9 cellular contexts compared by ENCODE assay signal in genomic region chr6:44262467-44263356, GRCh38. TPM values are rescaled to one million over a fixed set of nuclear protein-coding genes. Genes with fewer than 3 reads are reported as not detected.
A peak's percentile ranks its signal among the peaks of the same experiment; 100 is the strongest.
DNase-seq lines count a peak whose midpoint lies in the region; ATAC-seq and TF ChIP-seq lines count a peak whose summit lies in the region.
"Had no signal": no experiment of that assay in that cellular context is flagged by ENCODE, and none has a peak within 500 bp of the region (broad histone marks: within the 10 kb centered on the region; RNA-seq: fewer than 3 reads in every experiment).

No MANE protein-coding gene starts in this region.

- peaks cover 15 to 36% (median 29%) of the 10 kb centered on the region in 4 donors for H3K4me1 ChIP-seq in liver (ENCODE audit: control insufficient read depth in 4 of 4, insufficient read depth in 4 of 4, low read length in 3 of 4)
- peaks cover 19% of the 10 kb centered on the region for H3K4me1 ChIP-seq in thymus (ENCODE audit: control insufficient read depth, insufficient read depth, low read length)

- peak overlapping the region; percentile 86 to 95 for H3K27ac Mint-ChIP-seq in activated naive CD4-positive, alpha-beta T cell treated with anti-CD3 and anti-CD28 coated beads, Interleukin-2, amount 50 U/mL, for 72 hours

- H3K9me3 Mint-ChIP-seq in activated T-cell treated with anti-CD3 and anti-CD28 coated beads, Interleukin-2, amount 50 U/mL, for 4 hours = no peaks in the 10 kb centered on the region
- H3K9me3 Mint-ChIP-seq in activated naive CD4-positive, alpha-beta T cell treated with anti-CD3 and anti-CD28 coated beads, Interleukin-2, amount 50 U/mL, for 72 hours = no peaks in the 10 kb centered on the region

- TF ChIP-seq RAD21 in liver (IDR thresholded peaks at IDR 0.05) = no peak

- peak overlapping the region; percentile 98 for H3K4me3 Mint-ChIP-seq in activated T-cell treated with anti-CD3 and anti-CD28 coated beads, Interleukin-2, amount 50 U/mL, for 4 hours

- no peaks in the 10 kb centered on the region for H3K27me3 Mint-ChIP-seq in activated T-cell treated with anti-CD3 and anti-CD28 coated beads, Interleukin-2, amount 50 U/mL, for 4 hours (ENCODE audit: low read depth)

- 71% methylated on average over 7 of the region's 7 CpGs for WGBS in liver
- 63% methylated on average over 7 of the region's 7 CpGs for WGBS in thymus

- DNase-seq in activated T-cell treated with anti-CD3 and anti-CD28 coated beads, Interleukin-2, amount 50 U/mL, for 4 hours = no peak
- DNase-seq in activated T-cell treated with anti-CD3 and anti-CD28 coated beads, Interleukin-2, amount 50 U/mL, for 1 hour = no peak
- DNase-seq in activated naive CD4-positive, alpha-beta T cell treated with anti-CD3 and anti-CD28 coated beads, Interleukin-2, amount 50 U/mL, for 72 hours (ENCODE audit: low spot score in 2 of 2) = no peak
- DNase-seq in activated effector memory CD4-positive, alpha-beta T cell treated with Interleukin-2 at 50 U/mL for 16 hours = no peak
- DNase-seq in KBM-7 = no peak
- DNase-seq: NCI-H510A had no signal

- no peaks in the 10 kb centered on the region for H3K27me3 ChIP-seq in liver (ENCODE audit: control insufficient read depth in 4 of 4, insufficient read depth in 4 of 4, low read length in 3 of 4)
- H3K27me3 ChIP-seq in thymus (ENCODE audit: control insufficient read depth, insufficient read depth) = peaks cover 3% of the 10 kb centered on the region

- H3K4me3 ChIP-seq in liver (ENCODE audit: low read depth in 1 of 3, low read length in 3 of 3) = peak overlapping the region in 1 of 3 donors; percentile 32
- H3K4me3 ChIP-seq in thymus (ENCODE audit: low read length) = peak overlapping the region; percentile 1

- peaks cover 49% of the 10 kb centered on the region for H3K4me1 Mint-ChIP-seq in activated T-cell treated with anti-CD3 and anti-CD28 coated beads, Interleukin-2, amount 50 U/mL, for 4 hours (ENCODE audit: low read depth)

- H3K36me3 ChIP-seq in liver (ENCODE audit: control insufficient read depth in 4 of 4, insufficient read depth in 3 of 4, low read depth in 1 of 4, low read length in 3 of 4) (peaks cover 0 to 10% (median 8%) of the 10 kb centered on the region in 4 donors), thymus (ENCODE audit: control insufficient read depth, insufficient read depth) (peaks cover 13% of the 10 kb centered on the region)

- peaks cover 29% of the 10 kb centered on the region for H3K36me3 Mint-ChIP-seq in activated T-cell treated with anti-CD3 and anti-CD28 coated beads, Interleukin-2, amount 50 U/mL, for 4 hours (ENCODE audit: insufficient read depth)
- H3K36me3 Mint-ChIP-seq in activated naive CD4-positive, alpha-beta T cell treated with anti-CD3 and anti-CD28 coated beads, Interleukin-2, amount 50 U/mL, for 72 hours = peaks cover 23 to 26% of the 10 kb centered on the region in 2 donors

- in situ Hi-C loops in KBM-7 (cut with MboI; ENCODE audit: low pct_unique_long_range_greater_than_20kb, low sequenced_read_pairs) = no loop called here

- TF ChIP-seq CTCF in liver (IDR thresholded peaks at IDR 0.05; ENCODE audit: low read depth, low read length, missing input control) = no peak

- H3K9me3 ChIP-seq in liver (ENCODE audit: control insufficient read depth in 4 of 4, low read length in 3 of 4) = no peaks in the 10 kb centered on the region
- H3K9me3 ChIP-seq in thymus (ENCODE audit: control insufficient read depth) = no peaks in the 10 kb centered on the region

- H3K27ac ChIP-seq in liver (ENCODE audit: low read depth in 1 of 2, low read length in 2 of 2) = peak overlapping the region; percentile 26 to 36
- peak overlapping the region; percentile 54 for H3K27ac ChIP-seq in thymus (ENCODE audit: low read depth)

- peak overlapping the region in 1 of 2 donors; percentile 89 for H3K9ac ChIP-seq in liver (ENCODE audit: low read depth in 1 of 2, low read length in 2 of 2)

- peak; percentile 0 to 1 for ATAC-seq in activated T-cell treated with anti-CD3 and anti-CD28 coated beads, Interleukin-2, amount 50 U/mL, for 4 hours
- no peak for ATAC-seq in activated naive CD4-positive, alpha-beta T cell treated with anti-CD3 and anti-CD28 coated beads, Interleukin-2, amount 50 U/mL, for 72 hours
- no peak for ATAC-seq in GM21825 (IDR thresholded peaks at IDR 0.05; ENCODE audit: unreplicated experiment)

TF ChIP-seq in liver, 16 proteins besides CTCF, POLR2A, EP300 and RAD21:
- TF ChIP-seq NR2F2 (IDR thresholded peaks at IDR 0.05) (no peak), RXRA (IDR thresholded peaks at IDR 0.05) (no peak)

RNA-seq across cellular contexts. Expression of gene NFKBIE, which starts 2.6 kb away (rescaled TPM):
- total RNA-seq in activated T-cell treated with anti-CD3 and anti-CD28 coated beads, Interleukin-2, amount 50 U/mL, for 4 hours = 10 to 100 TPM; 30.0 to 36.4 (median 33.1) TPM
- 10 to 100 TPM; 17.7 to 19.9 TPM for total RNA-seq in activated naive CD4-positive, alpha-beta T cell treated with anti-CD3 and anti-CD28 coated beads, Interleukin-2, amount 50 U/mL, for 72 hours
- 1 to 10 TPM; 4.9 TPM for total RNA-seq in liver
- polyA plus RNA-seq in liver (1 to 10 TPM; 3.7 to 4.6 TPM), thymus (16.4 TPM)

RNA-seq across cellular contexts. Expression of gene SLC35B2, which starts 5.4 kb away (rescaled TPM):
- 10 to 100 TPM; 35.0 to 42.5 (median 40.8) TPM for total RNA-seq in activated T-cell treated with anti-CD3 and anti-CD28 coated beads, Interleukin-2, amount 50 U/mL, for 4 hours
- total RNA-seq in activated naive CD4-positive, alpha-beta T cell treated with anti-CD3 and anti-CD28 coated beads, Interleukin-2, amount 50 U/mL, for 72 hours = 10 to 100 TPM; 18.3 to 23.8 TPM
- 10 to 100 TPM; 19.8 to 22.4 TPM for total RNA-seq in liver
- polyA plus RNA-seq in liver (10 to 100 TPM; 18.9 to 27.0 TPM), thymus (18.8 TPM)

RNA-seq across cellular contexts. Expression of gene TMEM151B, which starts 7.5 kb away (rescaled TPM):
- total RNA-seq in activated T-cell treated with anti-CD3 and anti-CD28 coated beads, Interleukin-2, amount 50 U/mL, for 4 hours = under 1 TPM in 2 of 3 donors, not detected in 1; 0.03 to 0.05 TPM
- under 1 TPM in 1 of 2 donors, not detected in 1; 0.20 TPM for total RNA-seq in activated naive CD4-positive, alpha-beta T cell treated with anti-CD3 and anti-CD28 coated beads, Interleukin-2, amount 50 U/mL, for 72 hours
- total RNA-seq in liver = not detected
- not detected for polyA plus RNA-seq in liver
- 0.50 TPM for polyA plus RNA-seq in thymus

RNA-seq across cellular contexts. Expression of gene HSP90AB1, which starts 15.8 kb away (rescaled TPM):
- 1,000 to 10,000 TPM; 3,050 to 3,190 (median 3,088) TPM for total RNA-seq in activated T-cell treated with anti-CD3 and anti-CD28 coated beads, Interleukin-2, amount 50 U/mL, for 4 hours
- 1,000 to 10,000 TPM; 1,343 to 1,701 TPM for total RNA-seq in activated naive CD4-positive, alpha-beta T cell treated with anti-CD3 and anti-CD28 coated beads, Interleukin-2, amount 50 U/mL, for 72 hours
- total RNA-seq in liver = 100 to 1,000 TPM; 170 to 281 TPM
- polyA plus RNA-seq in liver (100 to 1,000 TPM; 129 to 235 TPM), thymus (252 TPM)

RNA-seq across cellular contexts. Expression of gene SLC29A1, which starts 39.3 kb away (rescaled TPM):
- total RNA-seq in activated T-cell treated with anti-CD3 and anti-CD28 coated beads, Interleukin-2, amount 50 U/mL, for 4 hours = 100 to 1,000 TPM; 165 to 199 (median 181) TPM
- total RNA-seq in activated naive CD4-positive, alpha-beta T cell treated with anti-CD3 and anti-CD28 coated beads, Interleukin-2, amount 50 U/mL, for 72 hours = 10 to 100 TPM; 37.1 to 56.5 TPM
- 10 to 100 TPM; 15.8 to 67.2 TPM for total RNA-seq in liver
- polyA plus RNA-seq in liver (10 to 100 TPM; 15.1 to 17.5 TPM), thymus (17.9 TPM)

Comparison
In these comparisons a context has a peak if more than half of its experiments do, and no peak if none do; other contexts are left out.
1. ATAC-seq: peak in activated T-cell treated with anti-CD3 and anti-CD28 coated beads, Interleukin-2, amount 50 U/mL, for 4 hours (2 of 2); none in activated naive CD4-positive, alpha-beta T cell treated with anti-CD3 and anti-CD28 coated beads, Interleukin-2, amount 50 U/mL, for 72 hours (0 of 2) and GM21825 (single experiment).